ENCODE assay signal across 8 cellular contexts in genomic region chr1:16960560-16961296, GRCh38. TPM values are rescaled to one million over a fixed set of nuclear protein-coding genes. Genes with fewer than 3 reads are reported as not detected.
DNase-seq lines count a peak whose midpoint lies in the region; ATAC-seq and TF ChIP-seq lines count a peak whose summit lies in the region.

No MANE protein-coding gene starts in this region.

- BruUV-seq in Caco-2 (replicated peaks; lab: Mats Ljungman, UMichigan): no TSS peak

- TF ChIP-seq CTCF in Caco-2 (IDR thresholded peaks at IDR 0.05; ENCODE audit: insufficient read depth in 1 of 2, low read depth in 1 of 2, low read length in 1 of 2, severe bottlenecking in 1 of 2, unreplicated experiment in 1 of 2) (peak; percentile 46 to 75), lung (IDR thresholded peaks at IDR 0.05; ENCODE audit: control extremely low read depth, extremely low read depth) (peak; percentile 68)

- peak; percentile 68 for ATAC-seq in GM21825 (IDR thresholded peaks at IDR 0.05; ENCODE audit: unreplicated experiment)
- ATAC-seq in lung (ENCODE audit: insufficient read depth, low FRiP score): peak; percentile 85
- no peak for ATAC-seq in GM19397 (IDR thresholded peaks at IDR 0.05; ENCODE audit: unreplicated experiment)

- H3K4me1 Mint-ChIP-seq in Caco-2 (ENCODE audit: low read depth, unreplicated experiment): no peaks in the 10 kb centered on the region
- H3K4me1 Mint-ChIP-seq in activated CD4-positive, alpha-beta T cell treated with anti-CD3 and anti-CD28 coated beads, Interleukin-2, amount 10 ng/mL, durations not matched to agents 24 days and 14 days: peaks cover 9% of the 10 kb centered on the region

- peak overlapping the region in 1 of 2 donors; percentile 32 for H3K9ac ChIP-seq in duodenal mucosa (ENCODE audit: low read depth in 1 of 2, low read length in 2 of 2)

- no peak overlapping the region for H3K27ac Mint-ChIP-seq in Caco-2 (ENCODE audit: unreplicated experiment)
- H3K27ac Mint-ChIP-seq in activated CD4-positive, alpha-beta T cell treated with anti-CD3 and anti-CD28 coated beads, Interleukin-2, amount 10 ng/mL, durations not matched to agents 24 days and 14 days: peak overlapping the region; percentile 62

- H3K4me3 ChIP-seq in Caco-2 (ENCODE audit: low read depth, low read length) (peak overlapping the region; percentile 26), duodenal mucosa (ENCODE audit: low read depth in 1 of 2, low read length in 2 of 2) (peak overlapping the region; percentile 51 to 60), lung (peak overlapping the region; percentile 20)

- no peaks in the 10 kb centered on the region for H3K36me3 ChIP-seq in Caco-2 (ENCODE audit: control insufficient read depth, insufficient read depth, low read length)
- no peaks in the 10 kb centered on the region for H3K36me3 ChIP-seq in duodenal mucosa (ENCODE audit: control insufficient read depth in 1 of 2, insufficient read depth in 2 of 2, low read length in 2 of 2)
- peaks cover 0 to 8% of the 10 kb centered on the region in 2 donors for H3K36me3 ChIP-seq in lung (ENCODE audit: control insufficient read depth in 2 of 2, insufficient read depth in 2 of 2, low read length in 2 of 2)

- H3K4me3 Mint-ChIP-seq in Caco-2 (ENCODE audit: unreplicated experiment): peak overlapping the region; percentile 59
- H3K4me3 Mint-ChIP-seq in activated CD4-positive, alpha-beta T cell treated with anti-CD3 and anti-CD28 coated beads, Interleukin-2, amount 10 ng/mL, durations not matched to agents 24 days and 14 days: peak overlapping the region; percentile 76

- CTCF ChIA-PET in Caco-2 (lab: Charles Lee): interaction anchor here (0.7 to 2.3 kb wide), 7 partner anchors 9 to 340 kb away, joined by 3 to 26 read pairs (median 4); partner anchors contain the start of gene ATP13A2

- WGBS in lung, 2 donors: 5 to 6% methylated on average over 43 to 57 of the region's 57 CpGs

- POLR2A ChIA-PET in Caco-2 (lab: Charles Lee): interaction anchor here (0.6 to 1.1 kb wide), 2 partner anchors 9 to 36 kb away, joined by 3 read pairs; no protein-coding TSS in a partner anchor

- H3K27me3 Mint-ChIP-seq in Caco-2 (ENCODE audit: insufficient read depth, unreplicated experiment): no peaks in the 10 kb centered on the region
- no peaks in the 10 kb centered on the region for H3K27me3 Mint-ChIP-seq in activated CD4-positive, alpha-beta T cell treated with anti-CD3 and anti-CD28 coated beads, Interleukin-2, amount 10 ng/mL, durations not matched to agents 24 days and 14 days

- peak; percentile 90 to 91 for DNase-seq in Caco-2
- peak; percentile 62 for DNase-seq in NCI-H2171 (lab: John Stamatoyannopoulos, UW)
- DNase-seq in activated CD4-positive, alpha-beta T cell treated with anti-CD3 and anti-CD28 coated beads, Interleukin-2, amount 10 ng/mL, durations not matched to agents 24 days and 14 days: peak; percentile 95
- DNase-seq in lung (ENCODE audit: low spot score): peak; percentile 90
- DNase-seq in stimulated activated CD4-positive, alpha-beta T cell treated with anti-CD3 and anti-CD28 coated beads, TNF-alpha, amount 100 ng/mL, for 24 hours (ENCODE audit: low read depth in 3 of 3): peak; percentile 59 to 84 (median 60)

- H3K27me3 ChIP-seq in Caco-2 (replicated peaks; ENCODE audit: control insufficient read depth, insufficient read depth, low read length) (no peaks in the 10 kb centered on the region), duodenal mucosa (ENCODE audit: control insufficient read depth in 1 of 2, insufficient read depth in 2 of 2, low read length in 2 of 2) (no peaks in the 10 kb centered on the region), lung (ENCODE audit: control insufficient read depth, insufficient read depth) (no peaks in the 10 kb centered on the region)

- H3K9me3 Mint-ChIP-seq in Caco-2 (ENCODE audit: unreplicated experiment): no peaks in the 10 kb centered on the region
- H3K9me3 Mint-ChIP-seq in activated CD4-positive, alpha-beta T cell treated with anti-CD3 and anti-CD28 coated beads, Interleukin-2, amount 10 ng/mL, durations not matched to agents 24 days and 14 days: no peaks in the 10 kb centered on the region

- H3K9me3 ChIP-seq in Caco-2: no peaks in the 10 kb centered on the region
- no peaks in the 10 kb centered on the region for H3K9me3 ChIP-seq in duodenal mucosa (ENCODE audit: control insufficient read depth in 1 of 2, low read length in 2 of 2)
- peaks cover 0 to 1% of the 10 kb centered on the region in 2 donors for H3K9me3 ChIP-seq in lung (ENCODE audit: control insufficient read depth in 2 of 2, insufficient read depth in 1 of 2, low read length in 1 of 2)

- intact Hi-C loops in Caco-2 (cut with micrococcal nuclease; ENCODE audit: unreplicated experiment): loop anchor here (1.0 to 5.0 kb wide), 2 partner anchors 9 to 48 kb away; no protein-coding TSS in a partner anchor
- intact Hi-C loops in activated CD4-positive, alpha-beta T cell treated with anti-CD3 and anti-CD28 coated beads, Interleukin-2, amount 10 ng/mL, durations not matched to agents 24 days and 14 days (cut with micrococcal nuclease): no loop called here

- H3K27ac ChIP-seq in duodenal mucosa (ENCODE audit: low read depth, low read length) (no peak overlapping the region), lung (ENCODE audit: low read depth in 1 of 2, low read length in 1 of 2) (peak overlapping the region in 1 of 2 donors; percentile 37)

- H3K4me1 ChIP-seq in Caco-2 (no peaks in the 10 kb centered on the region), duodenal mucosa (ENCODE audit: control insufficient read depth in 1 of 2, insufficient read depth in 2 of 2, low read length in 2 of 2) (peaks cover 0 to 5% of the 10 kb centered on the region in 2 donors), lung (ENCODE audit: control insufficient read depth in 2 of 2, insufficient read depth in 2 of 2, low read length in 2 of 2) (peaks cover 0 to 5% of the 10 kb centered on the region in 2 donors)

- no peaks in the 10 kb centered on the region for H3K36me3 Mint-ChIP-seq in Caco-2 (ENCODE audit: insufficient read depth, unreplicated experiment)
- H3K36me3 Mint-ChIP-seq in activated CD4-positive, alpha-beta T cell treated with anti-CD3 and anti-CD28 coated beads, Interleukin-2, amount 10 ng/mL, durations not matched to agents 24 days and 14 days (ENCODE audit: low read depth): peaks cover under 1% of the 10 kb centered on the region

RNA-seq across cellular contexts. Expression of gene MFAP2, which starts 19.7 kb away (rescaled TPM):
- total RNA-seq in Caco-2 (2022) (20.5 and 22.7 TPM in 2 replicates), lung (10 to 100 TPM; 13.3 to 28.5 TPM)
- total RNA-seq in activated CD4-positive, alpha-beta T cell treated with anti-CD3 and anti-CD28 coated beads, Interleukin-2, amount 10 ng/mL, durations not matched to agents 24 days and 14 days: not detected in 2 replicates
- polyA plus RNA-seq in lung: 10 to 100 TPM in 1 of 2 donors, 1 to 10 TPM in 1; 7.4 to 11.6 TPM

RNA-seq across cellular contexts. Expression of gene CROCC, which starts 39.0 kb away (rescaled TPM):
- total RNA-seq in Caco-2 (2022) (7.6 and 9.1 TPM in 2 replicates), lung (10 to 100 TPM; 31.5 to 42.2 TPM)
- total RNA-seq in activated CD4-positive, alpha-beta T cell treated with anti-CD3 and anti-CD28 coated beads, Interleukin-2, amount 10 ng/mL, durations not matched to agents 24 days and 14 days: 23.4 and 27.0 TPM in 2 replicates
- 10 to 100 TPM; 14.9 to 25.4 TPM for polyA plus RNA-seq in lung

RNA-seq across cellular contexts. Expression of gene ATP13A2, which starts 51.0 kb away (rescaled TPM):
- total RNA-seq in Caco-2 (2022): 58.4 and 61.6 TPM in 2 replicates
- 46.9 and 50.2 TPM in 2 replicates for total RNA-seq in activated CD4-positive, alpha-beta T cell treated with anti-CD3 and anti-CD28 coated beads, Interleukin-2, amount 10 ng/mL, durations not matched to agents 24 days and 14 days
- 10 to 100 TPM; 20.2 to 50.6 TPM for total RNA-seq in lung
- polyA plus RNA-seq in lung: 10 to 100 TPM; 24.7 to 41.9 TPM

Comparison
In these comparisons a context has a peak if more than half of its experiments do, and no peak if none do; other contexts are left out.
1. RNA of gene MFAP2, which starts 19.7 kb away (total RNA-seq): 13.3 to 28.5 TPM in lung and 20.5 to 22.7 TPM in Caco-2; not detected in activated CD4-positive, alpha-beta T cell treated with anti-CD3 and anti-CD28 coated beads, Interleukin-2, amount 10 ng/mL, durations not matched to agents 24 days and 14 days; every median in the first group is over 10 times any median in the second.
2. Peak in every context shown above with its lines, with median percentiles within 50 percentile points of each other: DNase-seq and H3K4me3 ChIP-seq.